ENCODE assay signal across 24 cellular contexts in the genomic region with DNA sequence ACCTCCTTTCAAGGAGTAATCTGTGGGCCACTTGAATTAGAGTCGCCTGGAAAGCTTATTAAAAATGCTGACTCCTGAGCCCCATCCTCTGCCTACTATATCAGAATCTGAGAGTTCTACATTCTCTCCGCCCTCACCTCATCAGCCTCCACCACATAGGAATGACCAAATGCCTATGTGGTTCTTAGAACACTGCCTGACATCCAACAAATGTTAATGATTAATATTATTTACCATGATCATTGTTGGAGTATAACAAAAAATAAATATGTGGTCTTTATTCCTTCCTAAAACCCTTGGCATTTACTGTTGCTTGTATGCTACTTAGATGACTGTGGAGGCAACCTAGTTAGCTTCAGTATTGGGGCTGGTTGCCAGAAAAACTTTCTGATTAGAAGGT.
"Had no signal": no experiment of that assay in that cellular context is flagged by ENCODE, and none has a peak within 500 bp of the region (broad histone marks: within the 10 kb centered on the region; RNA-seq: fewer than 3 reads in every experiment).

No MANE protein-coding gene starts in this region.

- H3K4me2 ChIP-seq: hepatocyte had no signal

- H3K9me3 ChIP-seq: left ventricle myocardium inferior, mucosa of descending colon, ovary, testis, thyroid gland, transverse colon, upper lobe of left lung, vagina had no signal

- H3K36me3 ChIP-seq: heart right ventricle, left ventricle myocardium inferior, ovary, thyroid gland, transverse colon, upper lobe of left lung, vagina had no signal

- H3K4me1 ChIP-seq: testis, transverse colon had no signal

- H3K27ac ChIP-seq: heart right ventricle, hepatocyte, left ventricle myocardium inferior, ovary, skin epidermis, testis, thyroid gland, transverse colon had no signal

- H3K27me3 ChIP-seq: hepatocyte, ovary, testis, thyroid gland, transverse colon, upper lobe of left lung, vagina had no signal

- FAIRE-seq: keratinocyte had no signal

- H3K4me3 ChIP-seq: heart right ventricle, hepatocyte, left ventricle myocardium inferior, lung, mucosa of descending colon, ovary, skin epidermis, testis, thyroid gland, transverse colon, upper lobe of left lung, vagina had no signal

- H2AFZ ChIP-seq: hepatocyte had no signal

- ATAC-seq: left colon; mucosa of descending colon; naive thymus-derived CD4-positive, alpha-beta T cell; right cardiac atrium; stimulated activated naive B cell treated with anti-CD40 and anti-IgM and Interleukin-4, amounts not matched to agents 10 μg/mL and 1 μg/mL and 100 μg/mL, for 72 hours had no signal

- DNase-seq: heart right ventricle; kidney glomerular epithelial cell; left colon; left ventricle myocardium inferior; midbrain; mucosa of descending colon; naive thymus-derived CD4-positive, alpha-beta T cell; ovary; retina; right cardiac atrium; stimulated activated CD4-positive, alpha-beta T cell treated with anti-CD3 and anti-CD28 coated beads, Interleukin-12 subunit alpha, Interleukin-12 subunit beta, amount 100 ng/mL, for 4 hours; stimulated activated CD4-positive, alpha-beta T cell treated with anti-CD3 and anti-CD28 coated beads, Interleukin-15, amount 100 ng/mL, for 24 hours; stimulated activated CD4-positive, alpha-beta T cell treated with anti-CD3 and anti-CD28 coated beads, Interleukin-2, amount 100 ng/mL, for 24 hours; stimulated activated CD4-positive, alpha-beta T cell treated with anti-CD3 and anti-CD28 coated beads, Interleukin-4, amount 100 ng/mL, for 1 hour; stimulated activated naive B cell treated with anti-CD40 and anti-IgM and Interleukin-4, amounts not matched to agents 10 μg/mL and 1 μg/mL and 100 μg/mL, for 72 hours; testis; thyroid gland; transverse colon; upper lobe of left lung had no signal
